In the genomic region with DNA sequence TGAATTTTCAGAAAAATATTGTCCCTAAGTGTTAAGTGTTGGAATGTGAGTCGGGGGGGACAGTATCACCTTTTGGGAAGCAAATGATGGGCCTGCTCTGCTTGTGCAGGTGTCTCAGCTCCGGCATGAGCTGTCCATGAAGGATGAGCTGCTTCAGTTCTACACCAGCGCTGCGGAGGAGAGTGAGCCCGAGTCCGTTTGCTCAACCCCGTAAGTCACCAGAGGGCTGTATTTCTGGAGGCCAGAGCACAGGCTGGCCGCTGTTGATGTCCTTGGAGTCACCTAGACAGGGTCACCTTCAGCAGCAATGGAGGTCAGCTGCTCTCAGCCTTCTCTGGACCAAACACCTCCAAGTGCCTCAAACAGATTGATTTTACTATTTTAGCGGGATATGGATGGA, we compare ENCODE assay signal across 21 cellular contexts.
DNase-seq lines count a peak whose midpoint lies in the region; ATAC-seq and TF ChIP-seq lines count a peak whose summit lies in the region.
"Had no signal": no experiment of that assay in that cellular context is flagged by ENCODE, and none has a peak within 500 bp of the region (broad histone marks: within the 10 kb centered on the region; RNA-seq: fewer than 3 reads in every experiment).

No MANE protein-coding gene starts in this region.

- TF ChIP-seq CTCF in MCF 10A (IDR thresholded peaks at IDR 0.05; ENCODE audit: unreplicated experiment): no peak
- TF ChIP-seq CTCF in mammary epithelial cell (conservative IDR thresholded peaks at IDR 0.05 in 1 of 2, IDR thresholded peaks at IDR 0.05 in 1 of 2; ENCODE audit: extremely low read depth in 1 of 2, insufficient read depth in 1 of 2, low read depth in 1 of 2, low read length in 2 of 2): no peak

- intact Hi-C loops in MCF 10A (cut with micrococcal nuclease): no loop called here
- intact Hi-C loops in mammary epithelial cell (cut with micrococcal nuclease): no loop called here

- H3K27ac Mint-ChIP-seq in MCF 10A (ENCODE audit: low read depth, unreplicated experiment): peak overlapping the region; percentile 42
- H3K27ac Mint-ChIP-seq in stimulated activated memory B cell treated with anti-CD40 and anti-IgM and Interleukin-4, amounts not matched to agents 10 μg/mL and 1 μg/mL and 100 μg/mL, for 72 hours: no peak overlapping the region
- H3K27ac Mint-ChIP-seq: HFFc6 had no signal

- H3K4me1 ChIP-seq in mammary epithelial cell (ENCODE audit: insufficient read depth, low read length) (peaks cover 27% of the 10 kb centered on the region), Karpas-422 (ENCODE audit: low read length) (peaks cover 28% of the 10 kb centered on the region), subcutaneous abdominal adipose tissue (ENCODE audit: control insufficient read depth in 5 of 5, insufficient read depth in 5 of 5, low read length in 5 of 5) (peaks cover 14 to 84% (median 51%) of the 10 kb centered on the region in 5 donors)

- no peaks in the 10 kb centered on the region for H3K27me3 Mint-ChIP-seq in MCF 10A (ENCODE audit: insufficient read depth, unreplicated experiment)
- H3K27me3 Mint-ChIP-seq in stimulated activated memory B cell treated with anti-CD40 and anti-IgM and Interleukin-4, amounts not matched to agents 10 μg/mL and 1 μg/mL and 100 μg/mL, for 72 hours: no peaks in the 10 kb centered on the region
- H3K27me3 Mint-ChIP-seq: CD4-positive, alpha-beta memory T cell had no signal

- DNase-seq in MCF 10A (ENCODE audit: unreplicated experiment) (no peak), mammary epithelial cell (no peak), Karpas-422 (no peak), islet precursor cell (peak; percentile 40), SW 1271 (lab: John Stamatoyannopoulos, UW) (no peak), NCI-H2081 treated with DMSO at 0.1 percent for 48 hours (lab: John Stamatoyannopoulos, UW) (no peak)
- DNase-seq: CD4-positive, alpha-beta memory T cell; DMS79; H7; HFFc6; KBM-7; MV-4-11; NCI-H187; NCI-H226; NCI-H524; NCI-H82; PC-3; SIG-M5 had no signal

- no peaks in the 10 kb centered on the region for H3K27me3 ChIP-seq in mammary epithelial cell (ENCODE audit: insufficient read depth, low read length)
- H3K27me3 ChIP-seq in Karpas-422 (ENCODE audit: low read length): no peaks in the 10 kb centered on the region
- no peaks in the 10 kb centered on the region for H3K27me3 ChIP-seq in subcutaneous abdominal adipose tissue (ENCODE audit: control insufficient read depth in 5 of 5, insufficient read depth in 4 of 5, low read length in 5 of 5)

- H3K79me2 ChIP-seq in mammary epithelial cell (ENCODE audit: insufficient read depth, low read length) (peaks cover 57% of the 10 kb centered on the region), Karpas-422 (ENCODE audit: low read length) (peaks cover 47% of the 10 kb centered on the region)

- BruUV-seq in MCF 10A (replicated peaks; lab: Mats Ljungman, UMichigan) (no TSS peak), mammary epithelial cell (replicated peaks; lab: Mats Ljungman, UMichigan) (no TSS peak)

- H3K4me3 ChIP-seq in mammary epithelial cell (replicated peaks in 1 of 3; ENCODE audit: insufficient read depth in 1 of 3, low read depth in 2 of 3, low read length in 3 of 3) (no peak overlapping the region), Karpas-422 (ENCODE audit: low read length) (no peak overlapping the region), subcutaneous abdominal adipose tissue (ENCODE audit: low read depth in 1 of 5, low read length in 5 of 5) (no peak overlapping the region)

- in situ Hi-C loops in mammary epithelial cell (cut with MboI; ENCODE audit: low sequenced_read_pairs in 2 of 2): loop anchor here (5.0 to 25.0 kb wide), 3 partner anchors 63 to 301 kb away; no protein-coding TSS in a partner anchor

- no peaks in the 10 kb centered on the region for H3K9me2 ChIP-seq in Karpas-422 (replicated peaks; ENCODE audit: insufficient read depth, low read length)

- dilution Hi-C loops in mammary epithelial cell (cut with HindIII; ENCODE audit: low sequenced_read_pairs): no loop called here

- H2AFZ ChIP-seq in mammary epithelial cell (ENCODE audit: low read depth, low read length) (no peak overlapping the region), Karpas-422 (ENCODE audit: low read length) (no peak overlapping the region)

- H3K9me3 ChIP-seq in mammary epithelial cell (replicated peaks; ENCODE audit: insufficient read depth, low read length) (no peaks in the 10 kb centered on the region), Karpas-422 (ENCODE audit: low read length) (no peaks in the 10 kb centered on the region), subcutaneous abdominal adipose tissue (ENCODE audit: control insufficient read depth in 5 of 5, low read length in 5 of 5) (no peaks in the 10 kb centered on the region)

- H3K4me1 Mint-ChIP-seq in MCF 10A (ENCODE audit: insufficient read depth, unreplicated experiment): peaks cover 8% of the 10 kb centered on the region
- H3K4me1 Mint-ChIP-seq in stimulated activated memory B cell treated with anti-CD40 and anti-IgM and Interleukin-4, amounts not matched to agents 10 μg/mL and 1 μg/mL and 100 μg/mL, for 72 hours: peaks cover 25% of the 10 kb centered on the region

- ATAC-seq in stimulated activated memory B cell treated with anti-CD40 and anti-IgM and Interleukin-4, amounts not matched to agents 10 μg/mL and 1 μg/mL and 100 μg/mL, for 72 hours: no peak
- ATAC-seq: PC-3 had no signal

- POLR2A ChIA-PET in MCF 10A (lab: Yijun Ruan, JAX): interaction anchor here (0.8 kb wide), 1 partner anchor 65 kb away, joined by 3 read pairs; no protein-coding TSS in a partner anchor

- WGBS in mammary epithelial cell (ENCODE audit: low coverage, missing lambda C conversion rate): 99% methylated on average over 8 of the region's 9 CpGs

- H3K4me2 ChIP-seq in mammary epithelial cell (ENCODE audit: insufficient read depth, low read depth, low read length) (no peak overlapping the region), Karpas-422 (ENCODE audit: low read depth, low read length, poor library complexity, severe bottlenecking) (no peak overlapping the region)

- H4K20me1 ChIP-seq in mammary epithelial cell (ENCODE audit: insufficient read depth, low read length) (no peaks in the 10 kb centered on the region), Karpas-422 (ENCODE audit: insufficient read depth, low read depth, low read length) (no peaks in the 10 kb centered on the region; the same call in 1 of the 2 replicates)

- H3K36me3 Mint-ChIP-seq in MCF 10A (ENCODE audit: insufficient read depth, unreplicated experiment): peaks cover 35% of the 10 kb centered on the region
- peaks cover 57% of the 10 kb centered on the region for H3K36me3 Mint-ChIP-seq in stimulated activated memory B cell treated with anti-CD40 and anti-IgM and Interleukin-4, amounts not matched to agents 10 μg/mL and 1 μg/mL and 100 μg/mL, for 72 hours

- no peaks in the 10 kb centered on the region for H3K9me3 Mint-ChIP-seq in MCF 10A (ENCODE audit: unreplicated experiment)
- H3K9me3 Mint-ChIP-seq in stimulated activated memory B cell treated with anti-CD40 and anti-IgM and Interleukin-4, amounts not matched to agents 10 μg/mL and 1 μg/mL and 100 μg/mL, for 72 hours: no peaks in the 10 kb centered on the region
- H3K9me3 Mint-ChIP-seq: CD4-positive, alpha-beta memory T cell; HFFc6 had no signal

- H3K4me3 Mint-ChIP-seq in MCF 10A (ENCODE audit: unreplicated experiment): no peak overlapping the region
- H3K4me3 Mint-ChIP-seq in stimulated activated memory B cell treated with anti-CD40 and anti-IgM and Interleukin-4, amounts not matched to agents 10 μg/mL and 1 μg/mL and 100 μg/mL, for 72 hours: no peak overlapping the region
- H3K4me3 Mint-ChIP-seq: CD4-positive, alpha-beta memory T cell; HFFc6 had no signal

- no peak overlapping the region for H3K27ac ChIP-seq in mammary epithelial cell (ENCODE audit: insufficient read depth, low read depth, low read length)
- H3K27ac ChIP-seq in Karpas-422 (ENCODE audit: low read length): peak overlapping the region; percentile 54
- peak overlapping the region; percentile 88 for H3K27ac ChIP-seq in subcutaneous abdominal adipose tissue (ENCODE audit: low read depth, low read length)
- H3K27ac ChIP-seq: RWPE1 had no signal

- H3K9ac ChIP-seq in mammary epithelial cell (ENCODE audit: insufficient read depth, low read length) (no peak overlapping the region), Karpas-422 (ENCODE audit: low read length) (no peak overlapping the region), subcutaneous abdominal adipose tissue (ENCODE audit: low read length in 5 of 5) (peak overlapping the region in 1 of 5 donors; percentile 14)

- CTCF ChIA-PET in MCF 10A (lab: Yijun Ruan, JAX) (interaction anchor here (0.7 to 13.4 kb wide), 3 partner anchors 46 to 293 kb away, joined by 3 to 369 read pairs (median 3); no protein-coding TSS in a partner anchor), mammary epithelial cell (lab: Charles Lee; ENCODE audit: low non-redundant PET) (no interaction called here)

- peaks cover 9% of the 10 kb centered on the region for H3K36me3 ChIP-seq in mammary epithelial cell (ENCODE audit: insufficient read depth, low read length)
- H3K36me3 ChIP-seq in Karpas-422 (ENCODE audit: insufficient read depth, low read length): peaks cover 6% of the 10 kb centered on the region; the same call in 1 of the 2 replicates
- H3K36me3 ChIP-seq in subcutaneous abdominal adipose tissue (ENCODE audit: control insufficient read depth in 5 of 5, insufficient read depth in 5 of 5, low read length in 5 of 5): peaks cover 0 to 42% (median 22%) of the 10 kb centered on the region in 5 donors
